Comparison of ENCODE assay signal across 14 cellular contexts in genomic region chr16:68313116-68313515, GRCh38.
"Had no signal": no experiment of that assay in that cellular context is flagged by ENCODE, and none has a peak within 500 bp of the region (broad histone marks: within the 10 kb centered on the region; RNA-seq: fewer than 3 reads in every experiment).

No MANE protein-coding gene starts in this region.

- H3K9me3 ChIP-seq: lower lobe of right lung, sigmoid colon had no signal

- ATAC-seq: lower lobe of right lung had no signal

- H3K27me3 ChIP-seq: sigmoid colon had no signal

- H3K4me3 ChIP-seq: lower lobe of right lung, sigmoid colon had no signal

- DNase-seq: activated CD4-positive, alpha-beta T cell treated with anti-CD3 and anti-CD28 coated beads for 4 hours; activated CD8-positive, alpha-beta memory T cell treated with anti-CD3 and anti-CD28 coated beads for 24 hours; activated gamma-delta T cell; central memory CD4-positive, alpha-beta T cell; cortex of kidney; effector CD8-positive, alpha-beta T cell; hypothalamus; lower lobe of right lung; midbrain; sigmoid colon; stimulated activated CD4-positive, alpha-beta T cell treated with anti-CD3 and anti-CD28 coated beads, Interleukin-12 subunit alpha, Interleukin-12 subunit beta, amount 100 ng/mL, for 4 hours; stimulated activated naive CD4-positive, alpha-beta T cell treated with Interleukin-2 at 50 U/mL for 16 hours; SW 1271; trophoblast cell had no signal

- H3K27ac ChIP-seq: lower lobe of right lung, sigmoid colon had no signal
